ENCODE assay signal across 1 cellular context in genomic region chr1:241531195-241532172, GRCh38.
A peak's percentile ranks its signal among the peaks of the same experiment; 100 is the strongest.
TF ChIP-seq lines count a peak whose summit lies in the region.

No MANE protein-coding gene starts in this region.

TF ChIP-seq in K562, 482 proteins besides CTCF, POLR2A, EP300 and RAD21 (continued from another document and continues in another):
- TF ChIP-seq ZBTB33 (CRISPR knock-in tag; IDR thresholded peaks at IDR 0.05) = peak; percentile 16; the same call in 1 of the 2 replicates
- peak; percentile 43; the same call in 1 of the 2 replicates for TF ChIP-seq ZNF79 (CRISPR knock-in tag; IDR thresholded peaks at IDR 0.05; ENCODE audit: low read depth)
- peak; percentile 61; the same call in 1 of the 2 replicates for TF ChIP-seq ILF3 (IDR thresholded peaks at IDR 0.05; ENCODE audit: borderline replicate concordance)
- peak; percentile 58 for TF ChIP-seq THRAP3 (IDR thresholded peaks at IDR 0.05; ENCODE audit: borderline replicate concordance)
- TF ChIP-seq SMARCE1 (IDR thresholded peaks at IDR 0.05) = no peak
- 0 out of 2 replicates have a peak, but pooled peaks have one; percentile 47 for TF ChIP-seq NFRKB (IDR thresholded peaks at IDR 0.05; ENCODE audit: low read depth)
- TF ChIP-seq PTTG1 (tag; IDR thresholded peaks at IDR 0.05; ENCODE audit: low read depth) = no peak
- TF ChIP-seq POLR2G (IDR thresholded peaks at IDR 0.05; ENCODE audit: low read depth, low read length) = no peak
- TF ChIP-seq HEY1 (CRISPR knock-in tag; IDR thresholded peaks at IDR 0.05; ENCODE audit: borderline replicate concordance) = 0 out of 2 replicates have a peak, but pooled peaks have one; percentile 17
- TF ChIP-seq ETV1 (tag; conservative IDR thresholded peaks at IDR 0.05; ENCODE audit: low read depth) = peak; percentile 83
- TF ChIP-seq NFE2 (IDR thresholded peaks at IDR 0.05; ENCODE audit: low read depth) = peak; percentile 37; the same call in 1 of the 2 replicates
- TF ChIP-seq ATF7 (IDR thresholded peaks at IDR 0.05) = 0 out of 2 replicates have a peak, but pooled peaks have one; percentile 25
- TF ChIP-seq HNRNPK (IDR thresholded peaks at IDR 0.05; ENCODE audit: low read depth, low read length, poor library complexity, severe bottlenecking) = no peak
- TF ChIP-seq CBFB (CRISPR knock-in tag; IDR thresholded peaks at IDR 0.05) = no peak
- 0 out of 2 replicates have a peak, but pooled peaks have one; percentile 30 for TF ChIP-seq RBFOX2 (IDR thresholded peaks at IDR 0.05; ENCODE audit: low read depth, low read length)
- TF ChIP-seq ZBTB11 (CRISPR knock-in tag; IDR thresholded peaks at IDR 0.05) = peak in 1 of 3 experiments; percentile 52; a peak in 1 of 6 replicates
- TF ChIP-seq ARID3A (IDR thresholded peaks at IDR 0.05; ENCODE audit: borderline replicate concordance, low read depth, low read length) = peak; percentile 99
- TF ChIP-seq SMAD4 (CRISPR knock-in tag; conservative IDR thresholded peaks at IDR 0.05) = no peak
- no peak for TF ChIP-seq ZNF212 (CRISPR knock-in tag; IDR thresholded peaks at IDR 0.05)
- no peak for TF ChIP-seq POLR2AphosphoS5 (IDR thresholded peaks at IDR 0.05; ENCODE audit: control insufficient read depth, insufficient read depth, low read depth, low read length)
- TF ChIP-seq CAMTA2 (CRISPR knock-in tag; conservative IDR thresholded peaks at IDR 0.05) = no peak; the same call in 1 of the 2 replicates
- TF ChIP-seq MLLT1 (IDR thresholded peaks at IDR 0.05) = peak in 1 of 2 experiments; percentile 2; a peak in 1 of 4 replicates
- peak; percentile 58 for TF ChIP-seq DACH1 (IDR thresholded peaks at IDR 0.05; ENCODE audit: partially characterized antibody)
- no peak for TF ChIP-seq ATF4 (CRISPR knock-in tag; IDR thresholded peaks at IDR 0.05)
- peak; percentile 61; the same call in 1 of the 2 replicates for TF ChIP-seq ELF2 (CRISPR knock-in tag; IDR thresholded peaks at IDR 0.05)
- peak; percentile 71; the same call in 1 of the 2 replicates for TF ChIP-seq ZNF592 (IDR thresholded peaks at IDR 0.05)
- peak; percentile 64 for TF ChIP-seq POLR2H (tag; IDR thresholded peaks at IDR 0.05; ENCODE audit: low read depth)
- TF ChIP-seq AFF1 (IDR thresholded peaks at IDR 0.05; ENCODE audit: low read depth in 1 of 2, partially characterized antibody in 2 of 2) = peak in 1 of 2 experiments; percentile 17
- TF ChIP-seq TRIM25 (IDR thresholded peaks at IDR 0.05; ENCODE audit: borderline replicate concordance) = no peak
- no peak for TF ChIP-seq TFAM (CRISPR knock-in tag; conservative IDR thresholded peaks at IDR 0.05)
- TF ChIP-seq FOXP1 (CRISPR knock-in tag; IDR thresholded peaks at IDR 0.05) = no peak
- TF ChIP-seq VEZF1 (CRISPR knock-in tag; IDR thresholded peaks at IDR 0.05) = peak; percentile 39; the same call in 1 of the 2 replicates
- TF ChIP-seq NRF1 (conservative IDR thresholded peaks at IDR 0.05 in 1 of 2, IDR thresholded peaks at IDR 0.05 in 1 of 2) = no peak
- peak; percentile 25; the same call in 1 of the 2 replicates for TF ChIP-seq SOX6 (IDR thresholded peaks at IDR 0.05)
